Comparison of ENCODE assay signal across 1 cellular context in genomic region chr6:44234101-44235090, GRCh38.
A peak's percentile ranks its signal among the peaks of the same experiment; 100 is the strongest.
TF ChIP-seq lines count a peak whose summit lies in the region.

No MANE protein-coding gene starts in this region.

TF ChIP-seq in HepG2, 621 proteins besides CTCF, POLR2A, EP300 and RAD21 (continued from another document and continues in another):
- TF ChIP-seq ARID5B (CRISPR knock-in tag; IDR thresholded peaks at IDR 0.05) (peak; percentile 52; the same call in 1 of the 2 replicates), BHLHE40 (IDR thresholded peaks at IDR 0.05; ENCODE audit: low read length) (no peak), TRIM22 (IDR thresholded peaks at IDR 0.05) (no peak), NCOA1 (CRISPR knock-in tag; IDR thresholded peaks at IDR 0.05) (0 out of 2 replicates have a peak, but pooled peaks have one; percentile 53), ZBTB49 (CRISPR knock-in tag; IDR thresholded peaks at IDR 0.05; ENCODE audit: borderline replicate concordance) (no peak), FOXM1 (CRISPR knock-in tag; IDR thresholded peaks at IDR 0.05) (no peak), HDAC2 (CRISPR knock-in tag; IDR thresholded peaks at IDR 0.05) (peak; percentile 40; the same call in 1 of the 2 replicates), REXO4 (CRISPR knock-in tag; IDR thresholded peaks at IDR 0.05; ENCODE audit: borderline replicate concordance) (no peak), ZMYM3 (CRISPR knock-in tag; IDR thresholded peaks at IDR 0.05) (peak; percentile 63), ZBTB4 (CRISPR knock-in tag; IDR thresholded peaks at IDR 0.05; ENCODE audit: borderline replicate concordance) (no peak), TCF7 (IDR thresholded peaks at IDR 0.05; ENCODE audit: low read depth) (no peak), ZC3H13 (CRISPR knock-in tag; IDR thresholded peaks at IDR 0.05) (no peak), ZNF503 (CRISPR knock-in tag; IDR thresholded peaks at IDR 0.05) (no peak), KAT7 (CRISPR knock-in tag; IDR thresholded peaks at IDR 0.05; ENCODE audit: borderline replicate concordance) (no peak), ZNF331 (CRISPR knock-in tag; IDR thresholded peaks at IDR 0.05) (peak; percentile 59; the same call in 1 of the 2 replicates), ZNF850 (CRISPR knock-in tag; conservative IDR thresholded peaks at IDR 0.05) (no peak), GATAD1 (CRISPR knock-in tag; IDR thresholded peaks at IDR 0.05) (peak; percentile 45; the same call in 1 of the 2 replicates), DNMT3B (CRISPR knock-in tag; conservative IDR thresholded peaks at IDR 0.05) (no peak), NFKBIZ (CRISPR knock-in tag; IDR thresholded peaks at IDR 0.05) (no peak), CREB1 (IDR thresholded peaks at IDR 0.05) (no peak), CREB1 (CRISPR knock-in tag; IDR thresholded peaks at IDR 0.05) (no peak), KLF13 (CRISPR knock-in tag; IDR thresholded peaks at IDR 0.05) (no peak), CEBPZ (IDR thresholded peaks at IDR 0.05; ENCODE audit: low read length) (no peak), MAFK (conservative IDR thresholded peaks at IDR 0.05 in 1 of 2, IDR thresholded peaks at IDR 0.05 in 1 of 2; ENCODE audit: low read length in 2 of 2) (no peak), GTF3A (CRISPR knock-in tag; conservative IDR thresholded peaks at IDR 0.05) (no peak), ZNF710 (CRISPR knock-in tag; IDR thresholded peaks at IDR 0.05; ENCODE audit: borderline replicate concordance) (no peak), SMAD9 (CRISPR knock-in tag; IDR thresholded peaks at IDR 0.05) (no peak), ZNF225 (CRISPR knock-in tag; IDR thresholded peaks at IDR 0.05) (no peak), ZBTB43 (CRISPR knock-in tag; conservative IDR thresholded peaks at IDR 0.05) (no peak), NKX3-1 (CRISPR knock-in tag; IDR thresholded peaks at IDR 0.05) (no peak), SATB2 (CRISPR knock-in tag; IDR thresholded peaks at IDR 0.05) (no peak), TMF1 (CRISPR knock-in tag; IDR thresholded peaks at IDR 0.05; ENCODE audit: low read depth) (no peak), TCF7L2 (IDR thresholded peaks at IDR 0.05; ENCODE audit: low read depth, low read length) (no peak), ZSCAN21 (CRISPR knock-in tag; IDR thresholded peaks at IDR 0.05; ENCODE audit: borderline replicate concordance) (peak; percentile 33; the same call in 1 of the 2 replicates)
